Comparison of ENCODE assay signal across 31 cellular contexts in genomic region chr1:214072758-214073157, GRCh38.
"Had no signal": no experiment of that assay in that cellular context is flagged by ENCODE, and none has a peak within 500 bp of the region (broad histone marks: within the 10 kb centered on the region; RNA-seq: fewer than 3 reads in every experiment).

No MANE protein-coding gene starts in this region.

- H3K4me3 ChIP-seq: cardiac muscle cell, SJCRH30, SK-N-MC had no signal

- H3K27me3 ChIP-seq: cardiac muscle cell, SJCRH30 had no signal

- H3K36me3 ChIP-seq: cardiac muscle cell, SJCRH30, WERI-Rb-1 had no signal

- H3K9me3 ChIP-seq: SJCRH30 had no signal

- ATAC-seq: activated CD8-positive, alpha-beta memory T cell treated with anti-CD3 and anti-CD28 coated beads, Interleukin-2, amount 10 ng/mL, durations not matched to agents 7 days and 5 days; Panc1 had no signal

- DNase-seq: activated CD4-positive, alpha-beta memory T cell treated with anti-CD3 and anti-CD28 coated beads, Interleukin-2, amount 10 ng/mL, durations not matched to agents 7 days and 5 days; activated CD4-positive, alpha-beta T cell treated with anti-CD3 and anti-CD28 coated beads for 1 hour; activated CD4-positive, alpha-beta T cell treated with anti-CD3 and anti-CD28 coated beads for 48 hours; activated CD4-positive, CD25-positive, alpha-beta regulatory T cell; activated CD8-positive, alpha-beta memory T cell treated with anti-CD3 and anti-CD28 coated beads for 24 hours; activated CD8-positive, alpha-beta memory T cell treated with anti-CD3 and anti-CD28 coated beads, Interleukin-2, amount 10 ng/mL, durations not matched to agents 7 days and 5 days; activated CD8-positive, alpha-beta memory T cell treated with anti-CD3 and anti-CD28 coated beads, Interleukin-2, amount 50 U/mL, for 48 hours; activated effector memory CD4-positive, alpha-beta T cell treated with anti-CD3 and anti-CD28 coated beads, Interleukin-2, amount 50 U/mL, for 16 hours; activated naive CD4-positive, alpha-beta T cell; activated naive CD4-positive, alpha-beta T cell treated with anti-CD3 and anti-CD28 coated beads, Interleukin-2, amount 50 U/mL, for 16 hours; activated naive CD8-positive, alpha-beta T cell treated with anti-CD3 and anti-CD28 coated beads for 36 hours; activated T-cell treated with anti-CD3 and anti-CD28 coated beads, Interleukin-2, amount 50 U/mL, for 48 hours; amniotic stem cell; aorta; NCI-H1092 treated with DMSO at 0.1 percent for 48 hours; NCI-H1417; NCI-H146; NCI-H187; NCI-H2029 treated with DMSO at 0.1 percent for 48 hours; NCI-H2107; NCI-H510A; NCI-H526; NCI-H748 treated with DMSO at 0.1 percent for 48 hours; OCI-M1; SHP77; SJCRH30; T1000; WERI-Rb-1 had no signal

- H3K27ac ChIP-seq: cardiac muscle cell, SJCRH30, SK-N-MC, WERI-Rb-1 had no signal
